In genomic region chrX:40960041-40960440, GRCh38 we compare ENCODE assay signal across 15 cellular contexts.
A peak's percentile ranks its signal among the peaks of the same experiment; 100 is the strongest.
DNase-seq lines count a peak whose midpoint lies in the region; ATAC-seq and TF ChIP-seq lines count a peak whose summit lies in the region.
"Had no signal": no experiment of that assay in that cellular context is flagged by ENCODE, and none has a peak within 500 bp of the region (broad histone marks: within the 10 kb centered on the region; RNA-seq: fewer than 3 reads in every experiment).

No MANE protein-coding gene starts in this region.

- peaks cover 20% of the 10 kb centered on the region for H3K9me3 ChIP-seq in adipocyte (ENCODE audit: control insufficient read depth, low read length)

- DNase-seq in adipocyte (ENCODE audit: low read depth), result peak; percentile 71
- peak; percentile 80 for DNase-seq in fibroblast of gingiva (ENCODE audit: low read depth)
- DNase-seq in nephron progenitor cell, result no peak
- DNase-seq in immature natural killer cell, result no peak
- no peak for DNase-seq in WTC11 (ENCODE audit: low spot score)
- no peak for DNase-seq in T-helper 9 cell
- DNase-seq: C1 segment of cervical spinal cord; Calu3; CD4-positive, alpha-beta T cell; DMS 273 treated with DMSO at 0.1 percent for 48 hours; GM23248 had no signal

- peaks cover 6% of the 10 kb centered on the region for H3K27me3 ChIP-seq in adipocyte (replicated peaks; ENCODE audit: control insufficient read depth, insufficient read depth, low read length)

- peaks cover 7% of the 10 kb centered on the region for H3K4me1 Mint-ChIP-seq in nephron progenitor cell
- H3K4me1 Mint-ChIP-seq in immature natural killer cell, result no peaks in the 10 kb centered on the region
- peaks cover 3% of the 10 kb centered on the region; the same call in 1 of the 2 replicates for H3K4me1 Mint-ChIP-seq in WTC11

- CTCF ChIA-PET in WTC11 (lab: Charles Lee), result no interaction called here

- H3K9me3 Mint-ChIP-seq in nephron progenitor cell (peaks cover 45% of the 10 kb centered on the region), immature natural killer cell (peaks cover 0 to 2% (median 0%) of the 10 kb centered on the region in 6 donors), WTC11 (peaks cover 20% of the 10 kb centered on the region)

- H3K27me3 Mint-ChIP-seq in nephron progenitor cell (ENCODE audit: low read depth, poor library complexity), result peaks cover 6% of the 10 kb centered on the region
- peaks cover 0 to 10% (median 4%) of the 10 kb centered on the region in 3 donors for H3K27me3 Mint-ChIP-seq in immature natural killer cell (ENCODE audit: low read depth in 3 of 3)
- H3K27me3 Mint-ChIP-seq in WTC11 (ENCODE audit: low read depth), result no peaks in the 10 kb centered on the region
- H3K27me3 Mint-ChIP-seq: B cell; CD4-positive, alpha-beta T cell had no signal

- no peaks in the 10 kb centered on the region for H3K36me3 ChIP-seq in adipocyte (ENCODE audit: control insufficient read depth, insufficient read depth, low read length, severe bottlenecking)

- H3K36me3 Mint-ChIP-seq in nephron progenitor cell (ENCODE audit: low read depth) (no peaks in the 10 kb centered on the region), immature natural killer cell (no peaks in the 10 kb centered on the region), WTC11 (peaks cover 14% of the 10 kb centered on the region)

- POLR2A ChIA-PET in WTC11 (lab: Charles Lee), result no interaction called here

- ATAC-seq in WTC11 (no peak), GM21576 (IDR thresholded peaks at IDR 0.05; ENCODE audit: unreplicated experiment) (no peak)
- ATAC-seq: GM12878, HCT116 had no signal

- no peak overlapping the region for H3K4me3 ChIP-seq in adipocyte (ENCODE audit: low read length)
- H3K4me3 ChIP-seq: GM12878, GM23248 had no signal

- no peaks in the 10 kb centered on the region for H3K4me1 ChIP-seq in adipocyte (ENCODE audit: control insufficient read depth, insufficient read depth, low read length)

- H3K27ac Mint-ChIP-seq in nephron progenitor cell (peak overlapping the region; percentile 60), immature natural killer cell (no peak overlapping the region), WTC11 (no peak overlapping the region)
- H3K27ac Mint-ChIP-seq: B cell; CD4-positive, alpha-beta T cell had no signal

- H3K4me3 Mint-ChIP-seq in nephron progenitor cell (no peak overlapping the region), immature natural killer cell (no peak overlapping the region), WTC11 (no peak overlapping the region)
- H3K4me3 Mint-ChIP-seq: B cell; CD4-positive, alpha-beta T cell had no signal

- no peak overlapping the region for H3K9ac ChIP-seq in adipocyte (ENCODE audit: low read length)
- H3K9ac ChIP-seq: GM23248 had no signal

- TF ChIP-seq CTCF in nephron progenitor cell (IDR thresholded peaks at IDR 0.05), result no peak
- TF ChIP-seq CTCF in WTC11 (IDR thresholded peaks at IDR 0.05), result no peak

TF ChIP-seq in WTC11, 78 proteins besides CTCF, POLR2A, EP300 and RAD21:
- TF ChIP-seq TP53 (CRISPR knock-in tag; IDR thresholded peaks at IDR 0.05), result no peak
- no peak for TF ChIP-seq SMAD4 (CRISPR knock-in tag; IDR thresholded peaks at IDR 0.05)
- TF ChIP-seq NR3C1 (CRISPR knock-in tag; conservative IDR thresholded peaks at IDR 0.05; ENCODE audit: low read depth), result no peak
- TF ChIP-seq, protein P1, sequence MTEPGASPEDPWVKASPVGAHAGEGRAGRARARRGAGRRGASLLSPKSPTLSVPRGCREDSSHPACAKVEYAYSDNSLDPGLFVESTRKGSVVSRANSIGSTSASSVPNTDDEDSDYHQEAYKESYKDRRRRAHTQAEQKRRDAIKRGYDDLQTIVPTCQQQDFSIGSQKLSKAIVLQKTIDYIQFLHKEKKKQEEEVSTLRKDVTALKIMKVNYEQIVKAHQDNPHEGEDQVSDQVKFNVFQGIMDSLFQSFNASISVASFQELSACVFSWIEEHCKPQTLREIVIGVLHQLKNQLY (CRISPR knock-in tag; IDR thresholded peaks at IDR 0.05), result no peak
- TF ChIP-seq SP1 (CRISPR knock-in tag; conservative IDR thresholded peaks at IDR 0.05), result no peak
- no peak for TF ChIP-seq MXD4 (CRISPR knock-in tag; IDR thresholded peaks at IDR 0.05; ENCODE audit: borderline replicate concordance)
- TF ChIP-seq ZNF671 (CRISPR knock-in tag; IDR thresholded peaks at IDR 0.05), result no peak
- TF ChIP-seq NFYB (CRISPR knock-in tag; conservative IDR thresholded peaks at IDR 0.05; ENCODE audit: low read depth), result no peak
- TF ChIP-seq, protein P2, sequence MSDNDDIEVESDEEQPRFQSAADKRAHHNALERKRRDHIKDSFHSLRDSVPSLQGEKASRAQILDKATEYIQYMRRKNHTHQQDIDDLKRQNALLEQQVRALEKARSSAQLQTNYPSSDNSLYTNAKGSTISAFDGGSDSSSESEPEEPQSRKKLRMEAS (CRISPR knock-in tag; IDR thresholded peaks at IDR 0.05), result no peak
- TF ChIP-seq IRF1 (CRISPR knock-in tag; IDR thresholded peaks at IDR 0.05), result no peak
- TF ChIP-seq FOXJ3 (CRISPR knock-in tag; IDR thresholded peaks at IDR 0.05; ENCODE audit: borderline replicate concordance), result no peak

Comparison
In these comparisons a context has a peak if more than half of its experiments do, and no peak if none do; other contexts are left out.
1. DNase-seq: peak in adipocyte (single experiment) and fibroblast of gingiva (single experiment); none in nephron progenitor cell (single experiment), immature natural killer cell (0 of 3), WTC11 (single experiment) and T-helper 9 cell (single experiment).